ENCODE assay signal across 29 cellular contexts in genomic region chr15:58048261-58048660, GRCh38. TPM values are rescaled to one million over a fixed set of nuclear protein-coding genes. Genes with fewer than 3 reads are reported as not detected.
DNase-seq lines count a peak whose midpoint lies in the region; ATAC-seq, FAIRE-seq and TF ChIP-seq lines count a peak whose summit lies in the region.
"Had no signal": no experiment of that assay in that cellular context is flagged by ENCODE, and none has a peak within 500 bp of the region (broad histone marks: within the 10 kb centered on the region; RNA-seq: fewer than 3 reads in every experiment).

No MANE protein-coding gene starts in this region.

- H3K9me3 Mint-ChIP-seq in neural progenitor cell: no peaks in the 10 kb centered on the region
- no peaks in the 10 kb centered on the region for H3K9me3 Mint-ChIP-seq in stimulated activated naive CD8-positive, alpha-beta T cell treated with anti-CD3 and anti-CD28 coated beads, Interleukin-15, amount 100 ng/mL, for 72 hours
- H3K9me3 Mint-ChIP-seq: CD4-positive, CD25-positive, alpha-beta regulatory T cell had no signal

- H3K4me3 ChIP-seq in MM.1S (ENCODE audit: low read length): no peak overlapping the region
- no peak overlapping the region for H3K4me3 ChIP-seq in K562
- H3K4me3 ChIP-seq in neural progenitor cell: no peak overlapping the region
- H3K4me3 ChIP-seq: BLaER1, GM12878 had no signal

- H3K36me3 ChIP-seq in MM.1S (replicated peaks; ENCODE audit: insufficient read depth, low read length): no peaks in the 10 kb centered on the region
- peaks cover 48% of the 10 kb centered on the region; the same call in 2 of the 3 replicates for H3K36me3 ChIP-seq in K562 (ENCODE audit: control insufficient read depth, insufficient read depth, low read length)
- no peaks in the 10 kb centered on the region for H3K36me3 ChIP-seq in neural progenitor cell
- H3K36me3 ChIP-seq: BE2C, BLaER1 had no signal

- H3K9me2 ChIP-seq in MM.1S (replicated peaks; ENCODE audit: insufficient read depth, low read length): no peaks in the 10 kb centered on the region

- BruUV-seq in K562 (replicated peaks; lab: Mats Ljungman, UMichigan): TSS peak; percentile 10

- TF ChIP-seq POLR2A in K562 (conservative IDR thresholded peaks at IDR 0.05): no peak

- H3K27ac ChIP-seq in MM.1S (ENCODE audit: low read length) (no peak overlapping the region), K562 (ENCODE audit: extremely low read depth, low read depth, low read length) (no peak overlapping the region; the same call in 2 of the 3 replicates), neural progenitor cell (no peak overlapping the region)
- H3K27ac ChIP-seq: BLaER1 had no signal

- no peak overlapping the region for H3K27ac Mint-ChIP-seq in neural progenitor cell
- H3K27ac Mint-ChIP-seq in stimulated activated naive CD8-positive, alpha-beta T cell treated with anti-CD3 and anti-CD28 coated beads, Interleukin-15, amount 100 ng/mL, for 72 hours: no peak overlapping the region
- no peak overlapping the region for H3K27ac Mint-ChIP-seq in T-helper 17 cell
- H3K27ac Mint-ChIP-seq: CD14-positive monocyte; CD4-positive, alpha-beta memory T cell; CD4-positive, CD25-positive, alpha-beta regulatory T cell had no signal

- no peaks in the 10 kb centered on the region for H3K36me3 Mint-ChIP-seq in neural progenitor cell
- peaks cover under 1% of the 10 kb centered on the region for H3K36me3 Mint-ChIP-seq in T-helper 17 cell (ENCODE audit: low read depth)
- H3K36me3 Mint-ChIP-seq: CD14-positive monocyte; CD4-positive, alpha-beta memory T cell; CD4-positive, CD25-positive, alpha-beta regulatory T cell; CD8-positive, alpha-beta memory T cell had no signal

- DNase-seq in MM.1S (peak; percentile 16), K562 (ENCODE audit: extremely low read depth in 1 of 4, low spot score in 3 of 4) (no peak), neural progenitor cell (ENCODE audit: low spot score) (no peak), T-helper 17 cell (no peak)
- no peak for DNase-seq in stimulated activated naive CD8-positive, alpha-beta T cell treated with anti-CD3 and anti-CD28 coated beads, Interleukin-15, amount 100 ng/mL, for 72 hours
- DNase-seq: 8988T; ACHN; BE2C; C1 segment of cervical spinal cord; CD4-positive, alpha-beta memory T cell; CD4-positive, CD25-positive, alpha-beta regulatory T cell; CD8-positive, alpha-beta memory T cell; COR-L47; DMS 273 treated with DMSO at 0.1 percent for 48 hours; DMS153; DMS53; DMS79; DND-41; EL; GDM1 had no signal

- in situ Hi-C loops in K562 (cut with MboI): no loop called here

- CTCF ChIA-PET in K562 (lab: Yijun Ruan, JAX; ENCODE audit: low intra/inter-chr PET ratio): no interaction called here

- H3K79me2 ChIP-seq in MM.1S (ENCODE audit: low read length): no peaks in the 10 kb centered on the region
- H3K79me2 ChIP-seq in K562 (ENCODE audit: control insufficient read depth, insufficient read depth, low read length): peaks cover 99% of the 10 kb centered on the region
- peaks cover 52% of the 10 kb centered on the region for H3K79me2 ChIP-seq in neural progenitor cell (ENCODE audit: low read depth)

- H3K27me3 ChIP-seq in MM.1S (replicated peaks; ENCODE audit: insufficient read depth, low read length) (no peaks in the 10 kb centered on the region), K562 (ENCODE audit: control insufficient read depth in 2 of 2, insufficient read depth in 2 of 2, low read length in 2 of 2) (no peaks in the 10 kb centered on the region), neural progenitor cell (no peaks in the 10 kb centered on the region)
- H3K27me3 ChIP-seq: BLaER1 had no signal

- H4K20me1 ChIP-seq in MM.1S (ENCODE audit: insufficient read depth, low read length) (no peaks in the 10 kb centered on the region), K562 (replicated peaks; ENCODE audit: control insufficient read depth, insufficient read depth, low read length) (no peaks in the 10 kb centered on the region), neural progenitor cell (ENCODE audit: low read depth) (no peaks in the 10 kb centered on the region)
- H4K20me1 ChIP-seq: BLaER1 had no signal

- no peak for TF ChIP-seq RAD21 in K562 (CRISPR knock-in tag; conservative IDR thresholded peaks at IDR 0.05 in 1 of 2, IDR thresholded peaks at IDR 0.05 in 1 of 2)

- TF ChIP-seq CTCF in MM.1S (IDR thresholded peaks at IDR 0.05; ENCODE audit: low read length): no peak
- no peak for TF ChIP-seq CTCF in K562 (IDR thresholded peaks at IDR 0.05 in 2 of 3, conservative IDR thresholded peaks at IDR 0.05 in 1 of 3; ENCODE audit: insufficient read depth in 2 of 3, low read depth in 1 of 3, low read length in 3 of 3)
- TF ChIP-seq CTCF in neural progenitor cell (IDR thresholded peaks at IDR 0.05): no peak

- WGBS in K562 (ENCODE audit: insufficient coverage, low coverage, missing lambda C conversion rate): 57% methylated on average over 3 of the region's 3 CpGs

- no peak overlapping the region for H3K4me2 ChIP-seq in MM.1S (ENCODE audit: low read depth, low read length)
- H3K4me2 ChIP-seq in K562 (ENCODE audit: insufficient read depth, low read length): peak overlapping the region; percentile 47; the same call in 1 of the 2 replicates
- H3K4me2 ChIP-seq in neural progenitor cell: peak overlapping the region; percentile 30
- H3K4me2 ChIP-seq: BLaER1 had no signal

- ATAC-seq in K562 (peak; percentile 45), T-helper 17 cell (no peak)
- ATAC-seq in stimulated activated naive CD8-positive, alpha-beta T cell treated with anti-CD3 and anti-CD28 coated beads, Interleukin-15, amount 100 ng/mL, for 72 hours: no peak
- ATAC-seq: GM12878 had no signal

- no peaks in the 10 kb centered on the region for H3K9me1 ChIP-seq in K562 (ENCODE audit: control insufficient read depth, insufficient read depth, low read length)

- H3K4me1 ChIP-seq in MM.1S (ENCODE audit: low read length): no peaks in the 10 kb centered on the region
- peaks cover 0 to 22% of the 10 kb centered on the region in 2 experiments; a peak in 2 of 5 replicates for H3K4me1 ChIP-seq in K562 (replicated peaks in 1 of 2; ENCODE audit: control insufficient read depth in 2 of 2, insufficient read depth in 2 of 2, low read length in 2 of 2)
- peaks cover 75% of the 10 kb centered on the region for H3K4me1 ChIP-seq in neural progenitor cell
- H3K4me1 ChIP-seq: BE2C, BLaER1 had no signal

- intact Hi-C loops in K562 (cut with micrococcal nuclease): no loop called here

- H3K4me1 Mint-ChIP-seq in neural progenitor cell (peaks cover 5% of the 10 kb centered on the region), T-helper 17 cell (peaks cover 3% of the 10 kb centered on the region)
- H3K4me1 Mint-ChIP-seq in stimulated activated naive CD8-positive, alpha-beta T cell treated with anti-CD3 and anti-CD28 coated beads, Interleukin-15, amount 100 ng/mL, for 72 hours: no peaks in the 10 kb centered on the region
- H3K4me1 Mint-ChIP-seq: CD4-positive, alpha-beta memory T cell; CD4-positive, CD25-positive, alpha-beta regulatory T cell; CD8-positive, alpha-beta memory T cell had no signal

- no peaks in the 10 kb centered on the region for H3K9me3 ChIP-seq in MM.1S (replicated peaks; ENCODE audit: insufficient read depth, low read length)
- no peaks in the 10 kb centered on the region for H3K9me3 ChIP-seq in K562 (replicated peaks; ENCODE audit: control insufficient read depth, insufficient read depth, low read depth, low read length)
- no peaks in the 10 kb centered on the region for H3K9me3 ChIP-seq in neural progenitor cell (ENCODE audit: low read depth)
- no peaks in the 10 kb centered on the region for H3K9me3 ChIP-seq in T-helper 17 cell (ENCODE audit: control insufficient read depth, low read length, poor library complexity, severe bottlenecking)
- H3K9me3 ChIP-seq: BE2C, BLaER1 had no signal

- H3F3A ChIP-seq in MM.1S (ENCODE audit: insufficient read depth, low read length) (no peaks in the 10 kb centered on the region), neural progenitor cell (ENCODE audit: low read depth) (peaks cover 40% of the 10 kb centered on the region)

- H2AFZ ChIP-seq in MM.1S (ENCODE audit: low read length) (no peak overlapping the region), K562 (ENCODE audit: low read depth, low read length) (no peak overlapping the region), neural progenitor cell (replicated peaks) (peak overlapping the region; percentile 17)

- POLR2A ChIA-PET in K562 (lab: Yijun Ruan, JAX): interaction anchor here (0.8 to 0.9 kb wide), 2 partner anchors 9 to 11 kb away, joined by 3 read pairs; no protein-coding TSS in a partner anchor

- FAIRE-seq in K562 (lab: Jason Lieb, UNC): no peak
- FAIRE-seq: A204.1, GM12878, GM12892, GM18507, GM19239 had no signal

- H3K9ac ChIP-seq in MM.1S (ENCODE audit: low read length) (no peak overlapping the region), K562 (ENCODE audit: insufficient read depth in 1 of 2, low read depth in 2 of 2, low read length in 2 of 2) (no peak overlapping the region), neural progenitor cell (no peak overlapping the region)
- H3K9ac ChIP-seq: BLaER1 had no signal

- H3K4me3 Mint-ChIP-seq in neural progenitor cell (no peak overlapping the region), T-helper 17 cell (no peak overlapping the region)
- H3K4me3 Mint-ChIP-seq in stimulated activated naive CD8-positive, alpha-beta T cell treated with anti-CD3 and anti-CD28 coated beads, Interleukin-15, amount 100 ng/mL, for 72 hours: no peak overlapping the region
- H3K4me3 Mint-ChIP-seq: CD14-positive monocyte; CD4-positive, alpha-beta memory T cell; CD4-positive, CD25-positive, alpha-beta regulatory T cell; CD8-positive, alpha-beta memory T cell had no signal

- no peak for TF ChIP-seq EP300 in K562 (IDR thresholded peaks at IDR 0.05; ENCODE audit: low read length)

- H3K27me3 Mint-ChIP-seq in neural progenitor cell (ENCODE audit: insufficient read depth, low read depth) (peaks cover 12% of the 10 kb centered on the region), T-helper 17 cell (peaks cover 54% of the 10 kb centered on the region)
- H3K27me3 Mint-ChIP-seq in stimulated activated naive CD8-positive, alpha-beta T cell treated with anti-CD3 and anti-CD28 coated beads, Interleukin-15, amount 100 ng/mL, for 72 hours: peaks cover 21% of the 10 kb centered on the region

RNA-seq across cellular contexts. Expression of gene ALDH1A2, which starts 17.2 kb away (rescaled TPM):
- total RNA-seq in K562 (2011; cell fraction: chromatin; rRNA removed; ENCODE audit: low replicate concordance): 198 and 216 TPM in 2 replicates
- total RNA-seq in K562 (2011; cell fraction: nucleolus; rRNA removed): 93.6 and 103 TPM in 2 replicates
- total RNA-seq in K562 (2011; cell fraction: nucleoplasm; rRNA removed): 137 and 198 TPM in 2 replicates
- total RNA-seq in K562 (2014; rRNA removed): 231 and 291 TPM in 2 replicates
- total RNA-seq in K562 (2014; rRNA removed; fragmentation: Illumina TruSeq; extraction: Trizol): 333 and 354 TPM in 2 replicates
- 328 and 338 TPM in 2 replicates for total RNA-seq in K562 (2015; rRNA removed; fragmentation: Illumina TruSeq; extraction: Trizol)
- 393 and 398 TPM in 2 replicates for total RNA-seq in K562 (2021)
- polyA plus RNA-seq in K562 (2011; rRNA removed): 357 and 368 TPM in 2 replicates
- 230 and 238 TPM in 2 replicates for polyA plus RNA-seq in K562 (2011; cell fraction: cytosol; rRNA removed)
- polyA plus RNA-seq in K562 (2011; cell fraction: nucleus; rRNA removed): 194 and 196 TPM in 2 replicates
- polyA plus RNA-seq in K562 (2012): 303 and 340 TPM in 2 replicates
- 310 and 328 TPM in 2 replicates for polyA plus RNA-seq in K562 (2014; fragmentation: Illumina TruSeq; extraction: Trizol)
- polyA plus RNA-seq in K562 (2014; fragmentation: Nextera tagmentation; extraction: Ambion mirVana): 100 to 1,000 TPM; 115 to 185 TPM
- 347 and 404 TPM in 2 replicates for polyA plus RNA-seq in K562 (2014; rRNA removed)
- polyA minus RNA-seq in K562 (2011; rRNA and poly(A)+ RNA removed): 402 and 407 TPM in 2 replicates
- polyA minus RNA-seq in K562 (2011; cell fraction: cytosol; rRNA and poly(A)+ RNA removed): 228 and 368 TPM in 2 replicates
- polyA minus RNA-seq in K562 (2011; cell fraction: nucleus; rRNA and poly(A)+ RNA removed): 133 and 189 TPM in 2 replicates
- 30.8 and 52.5 TPM in 2 replicates for total RNA-seq in neural progenitor cell (ENCODE audit: low replicate concordance)
- total RNA-seq in T-helper 17 cell: under 1 TPM in 1 of 2 donors, not detected in 1; 0.47 TPM
- total RNA-seq: CD4-positive, CD25-positive, alpha-beta regulatory T cell; Daoy; G401 had no signal
- polyA plus RNA-seq: CD4-positive, alpha-beta memory T cell; CD4-positive, CD25-positive, alpha-beta regulatory T cell; CD8-positive, alpha-beta memory T cell had no signal

Comparison
In these comparisons a context has a peak if more than half of its experiments do, and no peak if none do; other contexts are left out.
1. RNA of gene ALDH1A2, which starts 17.2 kb away (total RNA-seq): 93.6 to 398 TPM in K562 and 30.8 to 52.5 TPM in neural progenitor cell; 0.47 TPM in T-helper 17 cell; every median in the first group is over 10 times any median in the second.